2 cellular contexts compared by ENCODE assay signal in the genomic region with DNA sequence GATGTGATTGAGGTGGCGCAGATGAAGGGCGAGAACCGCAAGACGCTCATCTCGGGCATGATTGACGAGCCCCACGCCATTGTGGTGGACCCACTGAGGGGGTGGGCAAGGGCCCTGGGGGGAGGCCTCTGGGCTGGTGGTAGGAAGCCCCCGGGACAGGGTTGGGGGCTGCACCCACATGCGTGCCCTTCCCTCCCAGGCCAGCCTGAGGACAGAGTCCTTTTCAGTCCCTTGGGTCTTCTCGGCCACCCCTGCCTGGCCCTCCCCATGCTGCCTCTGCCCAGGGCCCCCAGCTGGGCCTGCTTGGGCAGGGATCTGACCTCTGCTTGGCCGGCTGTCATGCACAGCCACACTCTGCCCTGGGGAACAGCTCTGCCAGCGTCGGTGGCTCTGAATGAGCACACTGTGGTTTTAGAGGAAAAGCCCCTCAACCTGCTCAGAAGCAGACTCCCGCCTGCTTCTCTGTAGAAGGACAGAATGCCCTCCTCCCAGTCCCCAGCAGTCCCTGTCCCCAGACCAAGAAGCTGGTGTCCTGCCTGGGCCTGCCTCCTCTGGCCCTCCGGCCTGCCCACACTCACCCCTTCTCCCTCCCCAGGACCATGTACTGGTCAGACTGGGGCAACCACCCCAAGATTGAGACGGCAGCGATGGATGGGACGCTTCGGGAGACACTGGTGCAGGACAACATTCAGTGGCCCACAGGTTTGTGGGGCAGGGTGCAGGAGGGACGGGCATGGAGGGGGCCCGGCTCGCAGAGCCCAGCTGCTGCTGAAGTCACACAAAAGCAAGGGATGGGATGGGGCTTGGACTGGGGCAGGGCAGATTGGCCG.
TF ChIP-seq lines count a peak whose summit lies in the region.

No MANE protein-coding gene starts in this region.

TF ChIP-seq in HepG2, 621 proteins besides CTCF, POLR2A, EP300 and RAD21:
- TF ChIP-seq, protein P1, sequence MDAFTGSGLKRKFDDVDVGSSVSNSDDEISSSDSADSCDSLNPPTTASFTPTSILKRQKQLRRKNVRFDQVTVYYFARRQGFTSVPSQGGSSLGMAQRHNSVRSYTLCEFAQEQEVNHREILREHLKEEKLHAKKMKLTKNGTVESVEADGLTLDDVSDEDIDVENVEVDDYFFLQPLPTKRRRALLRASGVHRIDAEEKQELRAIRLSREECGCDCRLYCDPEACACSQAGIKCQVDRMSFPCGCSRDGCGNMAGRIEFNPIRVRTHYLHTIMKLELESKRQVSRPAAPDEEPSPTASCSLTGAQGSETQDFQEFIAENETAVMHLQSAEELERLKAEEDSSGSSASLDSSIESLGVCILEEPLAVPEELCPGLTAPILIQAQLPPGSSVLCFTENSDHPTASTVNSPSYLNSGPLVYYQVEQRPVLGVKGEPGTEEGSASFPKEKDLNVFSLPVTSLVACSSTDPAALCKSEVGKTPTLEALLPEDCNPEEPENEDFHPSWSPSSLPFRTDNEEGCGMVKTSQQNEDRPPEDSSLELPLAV (CRISPR knock-in tag; conservative IDR thresholded peaks at IDR 0.05; ENCODE audit: low read depth), result no peak
- TF ChIP-seq AGO2 (optimal IDR thresholded peaks at IDR 0.05; ENCODE audit: low read depth, low read length) (peak; percentile 53), PAF1 (CRISPR knock-in tag; IDR thresholded peaks at IDR 0.05) (0 out of 2 replicates have a peak, but pooled peaks have one; percentile 47)

TF ChIP-seq in GM12878, 131 proteins besides CTCF, POLR2A, EP300 and RAD21:
- TF ChIP-seq CBX5 (IDR thresholded peaks at IDR 0.05; ENCODE audit: low read depth) (no peak), FOXM1 (IDR thresholded peaks at IDR 0.05; ENCODE audit: low read depth, low read length) (no peak)
TF ChIP-seq in GM12878: peak in this region for 0.
